ENCODE assay signal across 9 cellular contexts in the genomic region with DNA sequence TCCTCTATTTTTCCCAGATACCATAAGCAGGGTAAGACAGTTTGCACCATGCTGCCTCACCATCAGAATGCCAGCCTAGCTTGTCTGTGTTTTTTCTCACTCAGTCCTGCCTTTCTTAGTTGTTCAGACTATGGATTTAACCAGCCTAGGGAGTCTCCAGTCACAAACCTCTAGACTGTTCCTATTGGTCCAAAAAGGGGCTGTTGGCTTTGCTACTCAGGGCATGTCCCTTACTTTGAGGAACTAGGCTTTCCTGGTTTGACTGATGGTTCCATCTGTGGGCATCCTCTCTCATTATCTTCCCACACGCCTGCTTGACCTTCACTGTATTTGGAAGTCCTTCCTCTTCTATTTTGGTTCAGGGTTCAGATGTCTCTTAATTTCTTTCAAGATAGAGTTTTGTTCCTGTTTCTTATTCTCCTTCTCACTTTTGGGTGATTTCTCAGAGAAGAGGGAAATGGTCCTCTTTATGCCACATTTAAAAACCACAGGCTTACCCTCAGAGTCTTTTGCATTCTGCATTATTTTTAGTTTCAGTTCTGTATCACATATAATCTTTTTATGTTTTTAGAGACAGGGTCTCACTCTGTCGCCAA. TPM values are rescaled to one million over a fixed set of nuclear protein-coding genes. Genes with fewer than 3 reads are reported as not detected.
DNase-seq lines count a peak whose midpoint lies in the region; ATAC-seq and TF ChIP-seq lines count a peak whose summit lies in the region.
"Had no signal": no experiment of that assay in that cellular context is flagged by ENCODE, and none has a peak within 500 bp of the region (broad histone marks: within the 10 kb centered on the region; RNA-seq: fewer than 3 reads in every experiment).

No MANE protein-coding gene starts in this region.

- intact Hi-C loops in colonic mucosa (cut with DNase I) (no loop called here), sigmoid colon (cut with DNase I) (no loop called here)

- DNase-seq in GM12865 (ENCODE audit: low read depth) (peak; percentile 93), colonic mucosa (peak; percentile 15), NCI-H748 treated with DMSO at 0.1 percent for 48 hours (lab: John Stamatoyannopoulos, UW) (no peak), sigmoid colon (no peak)
- no peak for DNase-seq in activated naive CD4-positive, alpha-beta T cell treated with anti-CD3 and anti-CD28 coated beads, Interleukin-2, amount 50 U/mL, for 16 hours

- ATAC-seq in GM21367 (IDR thresholded peaks at IDR 0.05; ENCODE audit: unreplicated experiment): peak; percentile 79
- peak; percentile 63 for ATAC-seq in HG03469 (IDR thresholded peaks at IDR 0.05; ENCODE audit: unreplicated experiment)
- ATAC-seq in gastroesophageal sphincter: no peak

- H3K9ac ChIP-seq in colonic mucosa (ENCODE audit: low read depth in 2 of 2, low read length in 2 of 2): no peak overlapping the region

- H3K27ac ChIP-seq in colonic mucosa (no peak overlapping the region), gastroesophageal sphincter (no peak overlapping the region), sigmoid colon (no peak overlapping the region)

- TF ChIP-seq CTCF in GM12865 (IDR thresholded peaks at IDR 0.05; ENCODE audit: insufficient read depth, low read depth, low read length, missing control alignments) (no peak), colonic mucosa (IDR thresholded peaks at IDR 0.05) (no peak), gastroesophageal sphincter (IDR thresholded peaks at IDR 0.05) (no peak), sigmoid colon (IDR thresholded peaks at IDR 0.05) (no peak)

- no peaks in the 10 kb centered on the region for H3K27me3 ChIP-seq in colonic mucosa
- H3K27me3 ChIP-seq in gastroesophageal sphincter: no peaks in the 10 kb centered on the region
- H3K27me3 ChIP-seq in sigmoid colon: no peaks in the 10 kb centered on the region

- WGBS in gastroesophageal sphincter (ENCODE audit: low coverage in 1 of 2), 2 donors: 50 to 100% methylated on average over 1 of the region's 2 CpGs
- 46 to 93% methylated on average over 2 of the region's 2 CpGs for WGBS in sigmoid colon, 2 donors

- TF ChIP-seq POLR2A in gastroesophageal sphincter (IDR thresholded peaks at IDR 0.05) (no peak), sigmoid colon (IDR thresholded peaks at IDR 0.05) (no peak)

- H3K36me3 ChIP-seq in colonic mucosa (no peaks in the 10 kb centered on the region), gastroesophageal sphincter (no peaks in the 10 kb centered on the region), sigmoid colon (no peaks in the 10 kb centered on the region)

- H3K4me3 ChIP-seq in GM12865 (ENCODE audit: low read depth, low read length) (peak overlapping the region; percentile 37), colonic mucosa (no peak overlapping the region), gastroesophageal sphincter (no peak overlapping the region), sigmoid colon (no peak overlapping the region)

- H3K9me3 ChIP-seq in colonic mucosa: no peaks in the 10 kb centered on the region
- H3K9me3 ChIP-seq in gastroesophageal sphincter: no peaks in the 10 kb centered on the region
- no peaks in the 10 kb centered on the region for H3K9me3 ChIP-seq in sigmoid colon

- H3K4me1 ChIP-seq in colonic mucosa (no peaks in the 10 kb centered on the region), gastroesophageal sphincter (peaks cover 0 to 10% (median 0%) of the 10 kb centered on the region in 3 donors), sigmoid colon (peaks cover 0 to 12% (median 0%) of the 10 kb centered on the region in 4 donors)

- TF ChIP-seq EP300 in gastroesophageal sphincter (IDR thresholded peaks at IDR 0.05): no peak
- TF ChIP-seq EP300 in sigmoid colon (IDR thresholded peaks at IDR 0.05): no peak

RNA-seq across cellular contexts. Expression of a gene that starts 31.3 kb away (rescaled TPM):
- 10 to 100 TPM; 52.4 to 60.8 TPM for total RNA-seq in colonic mucosa
- total RNA-seq in gastroesophageal sphincter: 10 to 100 TPM; 32.0 to 46.4 (median 33.9) TPM
- total RNA-seq in sigmoid colon: 10 to 100 TPM; 20.6 to 37.5 (median 30.5) TPM
- polyA plus RNA-seq in sigmoid colon: 10 to 100 TPM in 1 of 3 donors, 1 to 10 TPM in 2; 4.8 to 24.3 (median 6.0) TPM

RNA-seq across cellular contexts. Expression of a gene that starts 59.9 kb away (rescaled TPM):
- 1 to 10 TPM; 1.8 to 3.2 TPM for total RNA-seq in colonic mucosa
- total RNA-seq in gastroesophageal sphincter: not detected
- total RNA-seq in sigmoid colon: under 1 TPM in 1 of 4 donors, not detected in 3; 0.55 TPM
- polyA plus RNA-seq in sigmoid colon: 1 to 10 TPM; 1.2 to 1.4 (median 1.2) TPM
- total RNA-seq: mononuclear cell had no signal

Comparison
In these comparisons a context has a peak if more than half of its experiments do, and no peak if none do; other contexts are left out.
1. DNase-seq: peak in GM12865 (single experiment) and colonic mucosa (single experiment); none in NCI-H748 treated with DMSO at 0.1 percent for 48 hours (single experiment), activated naive CD4-positive, alpha-beta T cell treated with anti-CD3 and anti-CD28 coated beads, Interleukin-2, amount 50 U/mL, for 16 hours (single experiment) and sigmoid colon (single experiment).